1 cellular context compared by ENCODE assay signal in genomic region chr3:13111874-13112520, GRCh38.
TF ChIP-seq lines count a peak whose summit lies in the region.

No MANE protein-coding gene starts in this region.

TF ChIP-seq in liver, 16 proteins besides CTCF, POLR2A, EP300 and RAD21 (continued from another document):
- no peak for TF ChIP-seq TAF1 (conservative IDR thresholded peaks at IDR 0.05)
- TF ChIP-seq ATF3 (IDR thresholded peaks at IDR 0.05), result no peak
- no peak for TF ChIP-seq ZBTB33 (IDR thresholded peaks at IDR 0.05)
- no peak for TF ChIP-seq HNF4G (IDR thresholded peaks at IDR 0.05)
- TF ChIP-seq YY1 (IDR thresholded peaks at IDR 0.05), result peak; percentile 72
- peak; percentile 82 to 92 for TF ChIP-seq HNF4A (conservative IDR thresholded peaks at IDR 0.05)
- peak; percentile 86 for TF ChIP-seq SP1 (IDR thresholded peaks at IDR 0.05)
- TF ChIP-seq FOXA1 (IDR thresholded peaks at IDR 0.05), result no peak
- peak in 1 of 2 donors; percentile 55 for TF ChIP-seq EGR1 (IDR thresholded peaks at IDR 0.05; ENCODE audit: low read depth in 2 of 2)
